19 cellular contexts compared by ENCODE assay signal in genomic region chr2:111057045-111057444, GRCh38.
A peak's percentile ranks its signal among the peaks of the same experiment; 100 is the strongest.
DNase-seq lines count a peak whose midpoint lies in the region; ATAC-seq and TF ChIP-seq lines count a peak whose summit lies in the region.
"Had no signal": no experiment of that assay in that cellular context is flagged by ENCODE, and none has a peak within 500 bp of the region (broad histone marks: within the 10 kb centered on the region; RNA-seq: fewer than 3 reads in every experiment).

No MANE protein-coding gene starts in this region.

- peak overlapping the region; percentile 29; the same call in 1 of the 2 replicates for H3K4me2 ChIP-seq in OCI-LY3 (ENCODE audit: low read length)

- H3K36me3 ChIP-seq in OCI-LY3 (replicated peaks; ENCODE audit: low read depth, low read length): no peaks in the 10 kb centered on the region
- H3K36me3 ChIP-seq in adrenal gland (replicated peaks in 1 of 2): no peaks in the 10 kb centered on the region
- H3K36me3 ChIP-seq: Peyer's patch had no signal

- peaks cover 58% of the 10 kb centered on the region for H3K4me1 Mint-ChIP-seq in stimulated activated memory B cell treated with anti-CD40 and anti-IgM and Interleukin-4, amounts not matched to agents 10 μg/mL and 1 μg/mL and 100 μg/mL, for 72 hours
- no peaks in the 10 kb centered on the region for H3K4me1 Mint-ChIP-seq in mesothelial cell of epicardium

- peak; percentile 36 for ATAC-seq in GM21529 (IDR thresholded peaks at IDR 0.05; ENCODE audit: unreplicated experiment)
- peak; percentile 64 for ATAC-seq in stimulated activated memory B cell treated with anti-CD40 and anti-IgM and Interleukin-4, amounts not matched to agents 10 μg/mL and 1 μg/mL and 100 μg/mL, for 72 hours
- ATAC-seq: HCT116 had no signal

- H3K27ac ChIP-seq in OCI-LY3 (ENCODE audit: low read length) (no peak overlapping the region), adrenal gland (no peak overlapping the region)
- H3K27ac ChIP-seq: 22Rv1, C4-2B, Peyer's patch had no signal

- H3K79me2 ChIP-seq in OCI-LY3 (ENCODE audit: low read length): no peaks in the 10 kb centered on the region

- H3K9me3 ChIP-seq in OCI-LY3 (ENCODE audit: insufficient read depth, low read length): peaks cover 4% of the 10 kb centered on the region; the same call in 1 of the 2 replicates
- H3K9me3 ChIP-seq in adrenal gland (replicated peaks in 1 of 3): no peaks in the 10 kb centered on the region
- H3K9me3 ChIP-seq: Peyer's patch had no signal

- no peak for TF ChIP-seq POLR2A in adrenal gland (IDR thresholded peaks at IDR 0.05)

- no peak overlapping the region for H3K4me3 Mint-ChIP-seq in stimulated activated memory B cell treated with anti-CD40 and anti-IgM and Interleukin-4, amounts not matched to agents 10 μg/mL and 1 μg/mL and 100 μg/mL, for 72 hours
- H3K4me3 Mint-ChIP-seq in mesothelial cell of epicardium: no peak overlapping the region

- H2AFZ ChIP-seq in OCI-LY3 (ENCODE audit: low read depth, low read length): no peak overlapping the region

- intact Hi-C loops in adrenal gland (cut with DNase I): no loop called here

- peak overlapping the region; percentile 79 for H3K27ac Mint-ChIP-seq in stimulated activated memory B cell treated with anti-CD40 and anti-IgM and Interleukin-4, amounts not matched to agents 10 μg/mL and 1 μg/mL and 100 μg/mL, for 72 hours
- H3K27ac Mint-ChIP-seq in mesothelial cell of epicardium: no peak overlapping the region

- TF ChIP-seq CTCF in OCI-LY3 (IDR thresholded peaks at IDR 0.05; ENCODE audit: low read depth, low read length) (no peak), mesothelial cell of epicardium (IDR thresholded peaks at IDR 0.05; ENCODE audit: unreplicated experiment) (no peak), adrenal gland (IDR thresholded peaks at IDR 0.05) (no peak)

- peaks cover 16% of the 10 kb centered on the region for H3K36me3 Mint-ChIP-seq in stimulated activated memory B cell treated with anti-CD40 and anti-IgM and Interleukin-4, amounts not matched to agents 10 μg/mL and 1 μg/mL and 100 μg/mL, for 72 hours
- peaks cover 3% of the 10 kb centered on the region for H3K36me3 Mint-ChIP-seq in mesothelial cell of epicardium

- H3K4me1 ChIP-seq in OCI-LY3 (ENCODE audit: low read length) (peaks cover 35% of the 10 kb centered on the region), adrenal gland (replicated peaks in 1 of 2) (no peaks in the 10 kb centered on the region)
- H3K4me1 ChIP-seq: Peyer's patch had no signal

- no peak overlapping the region for H3K4me3 ChIP-seq in OCI-LY3 (ENCODE audit: low read length)
- no peak overlapping the region for H3K4me3 ChIP-seq in adrenal gland
- H3K4me3 ChIP-seq: Peyer's patch had no signal

- peaks cover 8% of the 10 kb centered on the region for H3K9me3 Mint-ChIP-seq in stimulated activated memory B cell treated with anti-CD40 and anti-IgM and Interleukin-4, amounts not matched to agents 10 μg/mL and 1 μg/mL and 100 μg/mL, for 72 hours
- H3K9me3 Mint-ChIP-seq in mesothelial cell of epicardium: peaks cover 15% of the 10 kb centered on the region

- H4K20me1 ChIP-seq in OCI-LY3 (ENCODE audit: insufficient read depth, low read length): peaks cover 4% of the 10 kb centered on the region; the same call in 1 of the 2 replicates

- no peak overlapping the region for H3K9ac ChIP-seq in OCI-LY3 (ENCODE audit: low read length)

- peak; percentile 1 for DNase-seq in NCI-H345 (lab: John Stamatoyannopoulos, UW)
- no peak for DNase-seq in NCI-H345 treated with DMSO at 0.1 percent for 48 hours (lab: John Stamatoyannopoulos, UW; ENCODE audit: unreplicated experiment)
- DNase-seq in mesothelial cell of epicardium (ENCODE audit: low spot score in 2 of 2, unreplicated experiment in 2 of 2): no peak
- no peak for DNase-seq in iPS-NIHi11 (ENCODE audit: low spot score)
- DNase-seq in adrenal gland: no peak
- DNase-seq: DMS153, KBM-7, NCI-H1092 treated with DMSO at 0.1 percent for 48 hours, NCI-H1694, NCI-H446, NCI-H774, SHP77 had no signal

- WGBS in adrenal gland, 4 donors: 90 to 95% (median 92%) methylated on average over 5 of the region's 5 CpGs

- H3K27me3 Mint-ChIP-seq in stimulated activated memory B cell treated with anti-CD40 and anti-IgM and Interleukin-4, amounts not matched to agents 10 μg/mL and 1 μg/mL and 100 μg/mL, for 72 hours: peaks cover 20% of the 10 kb centered on the region
- peaks cover 40% of the 10 kb centered on the region for H3K27me3 Mint-ChIP-seq in mesothelial cell of epicardium (ENCODE audit: low read depth)

- H3K27me3 ChIP-seq in OCI-LY3 (ENCODE audit: low read depth, low read length) (peaks cover 80% of the 10 kb centered on the region), adrenal gland (peaks cover 4% of the 10 kb centered on the region)
- H3K27me3 ChIP-seq: Peyer's patch had no signal
